Comparison of ENCODE assay signal across 8 cellular contexts in the genomic region with DNA sequence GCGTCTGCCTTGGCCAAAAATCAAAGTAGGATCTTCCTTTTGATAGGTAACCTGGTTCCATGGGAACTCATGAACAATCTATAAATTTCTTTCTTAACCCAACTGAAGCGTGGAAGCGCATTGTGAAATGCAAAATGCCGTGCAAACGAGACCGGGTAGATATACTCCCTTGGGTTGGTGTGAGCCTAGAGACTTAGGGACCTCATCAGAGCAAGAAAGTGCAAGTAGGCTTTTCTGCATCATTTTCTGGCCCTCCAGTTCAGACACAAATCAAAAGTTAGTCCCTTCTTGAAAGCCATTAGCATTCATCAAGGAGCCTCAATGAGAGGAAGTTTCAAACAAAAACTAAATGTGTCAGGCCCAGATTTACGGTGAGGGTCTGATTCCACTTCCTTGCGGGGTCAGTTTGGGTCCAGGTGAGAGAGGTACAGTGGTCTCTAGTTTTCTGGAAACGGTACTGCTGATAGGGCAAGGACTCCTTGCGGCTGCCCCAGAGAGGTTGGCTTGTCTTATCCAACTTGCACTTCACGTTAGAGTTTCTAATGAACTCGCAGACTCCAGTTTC. TPM values are rescaled to one million over a fixed set of nuclear protein-coding genes. Genes with fewer than 3 reads are reported as not detected.
A peak's percentile ranks its signal among the peaks of the same experiment; 100 is the strongest.
DNase-seq lines count a peak whose midpoint lies in the region; ATAC-seq, FAIRE-seq and TF ChIP-seq lines count a peak whose summit lies in the region.

No MANE protein-coding gene starts in this region.

- TF ChIP-seq CTCF in C4-2B (conservative IDR thresholded peaks at IDR 0.05) (no peak), astrocyte of the spinal cord (IDR thresholded peaks at IDR 0.05; ENCODE audit: low read depth, low read length) (no peak), right lobe of liver (IDR thresholded peaks at IDR 0.05) (no peak)

- intact Hi-C loops in right lobe of liver (cut with DNase I), result no loop called here

- H3K4me3 ChIP-seq in HUES48 (ENCODE audit: low read depth, low read length) (peak overlapping the region; percentile 94), astrocyte of the spinal cord (ENCODE audit: low read depth, low read length) (peak overlapping the region; percentile 87), right lobe of liver (peak overlapping the region; percentile 56 to 64 (median 60))

- no peak for TF ChIP-seq POLR2A in right lobe of liver (IDR thresholded peaks at IDR 0.05)

- H3K4me1 ChIP-seq in HUES48 (ENCODE audit: control insufficient read depth, insufficient read depth, low read length) (no peaks in the 10 kb centered on the region), right lobe of liver (peaks cover 0 to 12% (median 3%) of the 10 kb centered on the region in 4 donors)

- FAIRE-seq in urothelium cell line (lab: Jason Lieb, UNC), result no peak

- H3K27ac ChIP-seq in C4-2B, result peak overlapping the region; percentile 23; the same call in 1 of the 2 replicates
- no peak overlapping the region for H3K27ac ChIP-seq in HUES48 (ENCODE audit: low read depth, low read length)
- peak overlapping the region; percentile 92 to 98 (median 97) for H3K27ac ChIP-seq in right lobe of liver

- H3K36me3 ChIP-seq in HUES48 (ENCODE audit: control insufficient read depth, insufficient read depth, low read length) (no peaks in the 10 kb centered on the region), right lobe of liver (no peaks in the 10 kb centered on the region)

- peak; percentile 9 for ATAC-seq in GM21381 (IDR thresholded peaks at IDR 0.05; ENCODE audit: unreplicated experiment)
- peak; percentile 12 to 33 (median 16) for ATAC-seq in right lobe of liver

- H3K9me3 ChIP-seq in HUES48 (ENCODE audit: control insufficient read depth, insufficient read depth, low read length) (no peaks in the 10 kb centered on the region), right lobe of liver (no peaks in the 10 kb centered on the region)

- 25% methylated on average over 11 of the region's 12 CpGs for WGBS in right lobe of liver (ENCODE audit: insufficient coverage, low coverage, low lambda C conversion rate, missing lambda C conversion rate)

- in situ Hi-C loops in astrocyte of the spinal cord (cut with HindIII; ENCODE audit: low sequenced_read_pairs), result no loop called here

- no peak overlapping the region; the same call in 1 of the 2 replicates for H3K9ac ChIP-seq in HUES48 (ENCODE audit: low read depth, low read length)

- DNase-seq in astrocyte of the spinal cord (ENCODE audit: low read depth, low spot score), result no peak
- DNase-seq in right lobe of liver, result no peak
- DNase-seq in foreskin melanocyte, result no peak
- no peak for DNase-seq in urothelium cell line (ENCODE audit: low spot score)
- DNase-seq in NCI-H345 (lab: John Stamatoyannopoulos, UW), result no peak

- H3K27me3 ChIP-seq in HUES48 (ENCODE audit: control insufficient read depth, insufficient read depth, low read length), result peaks cover 19% of the 10 kb centered on the region
- H3K27me3 ChIP-seq in right lobe of liver, result no peaks in the 10 kb centered on the region

RNA-seq across cellular contexts. Expression of a gene that starts 5.3 kb away (rescaled TPM):
- 1 to 10 TPM; 1.1 to 1.8 (median 1.7) TPM for total RNA-seq in right lobe of liver
